ENCODE assay signal across 39 cellular contexts in the genomic region with DNA sequence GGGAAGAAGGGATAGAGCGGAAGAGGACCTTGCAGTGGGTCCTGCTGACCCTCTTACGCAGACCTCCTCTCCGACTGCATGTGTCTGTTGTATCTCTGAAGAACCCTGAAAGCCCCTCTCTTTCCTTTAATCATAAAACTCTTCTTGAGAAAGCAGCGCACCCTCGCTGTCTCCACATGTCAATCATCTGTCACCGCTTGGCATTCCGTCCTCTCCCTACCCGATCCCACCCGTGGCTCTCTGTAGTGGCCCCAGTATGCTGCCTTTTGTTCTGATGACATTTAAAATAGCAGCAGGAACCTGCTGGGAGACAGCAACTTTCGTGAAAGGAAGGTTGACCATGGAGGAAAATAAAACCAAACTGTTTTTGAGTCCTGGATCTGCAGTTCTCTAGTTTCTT.
"Had no signal": no experiment of that assay in that cellular context is flagged by ENCODE, and none has a peak within 500 bp of the region (broad histone marks: within the 10 kb centered on the region; RNA-seq: fewer than 3 reads in every experiment).

No MANE protein-coding gene starts in this region.

- H3K27ac ChIP-seq: adrenal gland, ascending aorta, body of pancreas, brain microvascular endothelial cell, breast epithelium, cardiac muscle cell had no signal

- H3K4me3 Mint-ChIP-seq: activated naive CD4-positive, alpha-beta T cell treated with anti-CD3 and anti-CD28 coated beads for 36 hours; activated naive CD4-positive, alpha-beta T cell treated with anti-CD3 and anti-CD28 coated beads, Interleukin-2, amount 10 ng/mL, durations not matched to agents 7 days and 5 days; activated naive CD4-positive, alpha-beta T cell treated with anti-CD3 and anti-CD28 coated beads, Interleukin-2, amount 50 U/mL, for 24 hours; activated naive CD8-positive, alpha-beta T cell; activated naive CD8-positive, alpha-beta T cell treated with anti-CD3 and anti-CD28 coated beads for 36 hours; activated naive CD8-positive, alpha-beta T cell treated with anti-CD3 and anti-CD28 coated beads, Interleukin-2, amount 10 ng/mL, durations not matched to agents 7 days and 5 days; activated naive CD8-positive, alpha-beta T cell treated with anti-CD3 and anti-CD28 coated beads, Interleukin-2, amount 50 U/mL, for 24 hours; activated T-cell treated with anti-CD3 and anti-CD28 coated beads, Interleukin-2, amount 50 U/mL, for 24 hours; activated T-cell treated with anti-CD3 and anti-CD28 coated beads, Interleukin-2, amount 50 U/mL, for 4 hours; activated T-cell treated with anti-CD3 and anti-CD28 coated beads, Interleukin-2, amount 50 U/mL, for 72 hours; activated T-helper 1 cell treated with anti-CD3 and anti-CD28 coated beads, Interleukin-12 subunit alpha, Interleukin-12 subunit beta, Interleukin-2, Interleukin-4 antibody, amounts not matched to agents 30 ng/mL and 10 ng/mL and 1 ng/mL, durations not matched to agents 14 hours and 24 hours and 36 hours; activated T-helper 17 cell treated with anti-CD3 and anti-CD28 coated beads, Interleukin-2, amount 50 U/mL, for 72 hours; brain; central memory CD8-positive, alpha-beta T cell had no signal

- H3K9me3 Mint-ChIP-seq: activated naive CD4-positive, alpha-beta T cell treated with anti-CD3 and anti-CD28 coated beads, Interleukin-2, amount 50 U/mL, for 24 hours; activated naive CD4-positive, alpha-beta T cell treated with anti-CD3 and anti-CD28 coated beads, Interleukin-2, amount 50 U/mL, for 72 hours; activated naive CD8-positive, alpha-beta T cell treated with anti-CD3 and anti-CD28 coated beads for 36 hours; activated naive CD8-positive, alpha-beta T cell treated with anti-CD3 and anti-CD28 coated beads, Interleukin-2, amount 10 ng/mL, durations not matched to agents 7 days and 5 days; activated naive CD8-positive, alpha-beta T cell treated with anti-CD3 and anti-CD28 coated beads, Interleukin-2, amount 50 U/mL, for 24 hours; activated T-cell treated with anti-CD3 and anti-CD28 coated beads, Interleukin-2, amount 50 U/mL, for 24 hours; activated T-cell treated with anti-CD3 and anti-CD28 coated beads, Interleukin-2, amount 50 U/mL, for 4 hours; activated T-cell treated with anti-CD3 and anti-CD28 coated beads, Interleukin-2, amount 50 U/mL, for 72 hours; activated T-helper 1 cell treated with anti-CD3 and anti-CD28 coated beads, Interleukin-12 subunit alpha, Interleukin-12 subunit beta, Interleukin-2, Interleukin-4 antibody, amounts not matched to agents 30 ng/mL and 10 ng/mL and 1 ng/mL, durations not matched to agents 14 hours and 24 hours and 36 hours; activated T-helper 17 cell treated with anti-CD3 and anti-CD28 coated beads, Interleukin-2, amount 50 U/mL, for 72 hours; activated T-helper 2 cell treated with anti-CD3 and anti-CD28 coated beads, Interferon-gamma antibody, Interleukin-2, Interleukin-4, amounts not matched to agents 10 μg/mL and 5 μg/mL and 100 μg/mL, durations not matched to agents 14 hours and 24 hours and 36 hours; central memory CD8-positive, alpha-beta T cell had no signal

- H3K4me3 ChIP-seq: adrenal gland, ascending aorta, body of pancreas, breast epithelium, cardiac muscle cell had no signal

- DNase-seq: activated effector memory CD4-positive, alpha-beta T cell treated with anti-CD3 and anti-CD28 coated beads, Interleukin-2, amount 50 U/mL, for 16 hours; activated effector memory CD4-positive, alpha-beta T cell treated with Interleukin-2 at 50 U/mL for 16 hours; activated gamma-delta T cell; activated gamma-delta T cell treated with Interleukin-2 at 50 U/mL for 16 hours; activated naive CD4-positive, alpha-beta T cell; activated naive CD4-positive, alpha-beta T cell treated with anti-CD3 and anti-CD28 coated beads for 36 hours; activated naive CD4-positive, alpha-beta T cell treated with anti-CD3 and anti-CD28 coated beads, Interleukin-2, amount 10 ng/mL, durations not matched to agents 7 days and 5 days; activated naive CD4-positive, alpha-beta T cell treated with anti-CD3 and anti-CD28 coated beads, Interleukin-2, amount 50 U/mL, for 16 hours; activated naive CD4-positive, alpha-beta T cell treated with Interleukin-2 at 50 U/mL for 16 hours; activated naive CD8-positive, alpha-beta T cell treated with anti-CD3 and anti-CD28 coated beads for 36 hours; activated naive CD8-positive, alpha-beta T cell treated with anti-CD3 and anti-CD28 coated beads, Interleukin-2, amount 10 ng/mL, durations not matched to agents 7 days and 5 days; activated naive CD8-positive, alpha-beta T cell treated with anti-CD3 and anti-CD28 coated beads, Interleukin-2, amount 50 U/mL, for 24 hours; activated T-cell treated with anti-CD3 and anti-CD28 coated beads for 4 hours; activated T-cell treated with anti-CD3 and anti-CD28 coated beads, Interleukin-2, amount 50 U/mL, for 1 hour; activated T-cell treated with anti-CD3 and anti-CD28 coated beads, Interleukin-2, amount 50 U/mL, for 24 hours; activated T-cell treated with anti-CD3 and anti-CD28 coated beads, Interleukin-2, amount 50 U/mL, for 4 hours; activated T-cell treated with anti-CD3 and anti-CD28 coated beads, Interleukin-2, amount 50 U/mL, for 48 hours; activated T-cell treated with anti-CD3 and anti-CD28 coated beads, Interleukin-2, amount 50 U/mL, for 72 hours; adrenal gland; amniotic stem cell; amygdala; anterior cingulate cortex; aorta; body of pancreas; brain microvascular endothelial cell; caudate nucleus; central memory CD4-positive, alpha-beta T cell; cerebellar nuclear complex had no signal

- H3K4me1 Mint-ChIP-seq: activated naive CD4-positive, alpha-beta T cell treated with anti-CD3 and anti-CD28 coated beads, Interleukin-2, amount 10 ng/mL, durations not matched to agents 7 days and 5 days; activated naive CD4-positive, alpha-beta T cell treated with anti-CD3 and anti-CD28 coated beads, Interleukin-2, amount 50 U/mL, for 24 hours; activated naive CD8-positive, alpha-beta T cell treated with anti-CD3 and anti-CD28 coated beads for 36 hours; activated naive CD8-positive, alpha-beta T cell treated with anti-CD3 and anti-CD28 coated beads, Interleukin-2, amount 10 ng/mL, durations not matched to agents 7 days and 5 days; activated naive CD8-positive, alpha-beta T cell treated with anti-CD3 and anti-CD28 coated beads, Interleukin-2, amount 50 U/mL, for 24 hours; activated T-helper 17 cell treated with anti-CD3 and anti-CD28 coated beads, Interleukin-2, amount 50 U/mL, for 72 hours; central memory CD8-positive, alpha-beta T cell had no signal

- H3K27ac Mint-ChIP-seq: activated naive CD4-positive, alpha-beta T cell treated with anti-CD3 and anti-CD28 coated beads for 36 hours; activated naive CD4-positive, alpha-beta T cell treated with anti-CD3 and anti-CD28 coated beads, Interleukin-2, amount 10 ng/mL, durations not matched to agents 7 days and 5 days; activated naive CD4-positive, alpha-beta T cell treated with anti-CD3 and anti-CD28 coated beads, Interleukin-2, amount 50 U/mL, for 24 hours; activated naive CD4-positive, alpha-beta T cell treated with anti-CD3 and anti-CD28 coated beads, Interleukin-2, amount 50 U/mL, for 72 hours; activated naive CD8-positive, alpha-beta T cell; activated naive CD8-positive, alpha-beta T cell treated with anti-CD3 and anti-CD28 coated beads for 36 hours; activated naive CD8-positive, alpha-beta T cell treated with anti-CD3 and anti-CD28 coated beads, Interleukin-2, amount 10 ng/mL, durations not matched to agents 7 days and 5 days; activated naive CD8-positive, alpha-beta T cell treated with anti-CD3 and anti-CD28 coated beads, Interleukin-2, amount 50 U/mL, for 24 hours; activated T-cell treated with anti-CD3 and anti-CD28 coated beads, Interleukin-2, amount 50 U/mL, for 24 hours; activated T-cell treated with anti-CD3 and anti-CD28 coated beads, Interleukin-2, amount 50 U/mL, for 72 hours; activated T-helper 1 cell treated with anti-CD3 and anti-CD28 coated beads, Interleukin-12 subunit alpha, Interleukin-12 subunit beta, Interleukin-2, Interleukin-4 antibody, amounts not matched to agents 30 ng/mL and 10 ng/mL and 1 ng/mL, durations not matched to agents 14 hours and 24 hours and 36 hours; activated T-helper 17 cell treated with anti-CD3 and anti-CD28 coated beads, Interleukin-2, amount 50 U/mL, for 72 hours; activated T-helper 2 cell treated with anti-CD3 and anti-CD28 coated beads, Interferon-gamma antibody, Interleukin-2, Interleukin-4, amounts not matched to agents 10 μg/mL and 5 μg/mL and 100 μg/mL, durations not matched to agents 14 hours and 24 hours and 36 hours; brain had no signal

- H3K4me1 ChIP-seq: adrenal gland, ascending aorta, body of pancreas, breast epithelium had no signal

- H3K9me3 ChIP-seq: adrenal gland, ascending aorta, body of pancreas had no signal

- H3K27me3 ChIP-seq: adrenal gland, ascending aorta, body of pancreas, brain microvascular endothelial cell, cardiac muscle cell had no signal

- ATAC-seq: activated naive CD4-positive, alpha-beta T cell treated with anti-CD3 and anti-CD28 coated beads, Interleukin-2, amount 50 U/mL, for 72 hours; activated naive CD8-positive, alpha-beta T cell treated with anti-CD3 and anti-CD28 coated beads, Interleukin-2, amount 50 U/mL, for 24 hours; activated T-cell treated with anti-CD3 and anti-CD28 coated beads, Interleukin-2, amount 50 U/mL, for 4 hours; activated T-cell treated with anti-CD3 and anti-CD28 coated beads, Interleukin-2, amount 50 U/mL, for 72 hours; activated T-helper 17 cell treated with anti-CD3 and anti-CD28 coated beads, Interleukin-2, amount 50 U/mL, for 72 hours; body of pancreas had no signal

- H3K36me3 ChIP-seq: adrenal gland, ascending aorta, brain microvascular endothelial cell, breast epithelium, cardiac muscle cell had no signal

- H3K27me3 Mint-ChIP-seq: activated naive CD4-positive, alpha-beta T cell treated with anti-CD3 and anti-CD28 coated beads, Interleukin-2, amount 10 ng/mL, durations not matched to agents 7 days and 5 days; activated naive CD4-positive, alpha-beta T cell treated with anti-CD3 and anti-CD28 coated beads, Interleukin-2, amount 50 U/mL, for 24 hours; activated naive CD8-positive, alpha-beta T cell; activated naive CD8-positive, alpha-beta T cell treated with anti-CD3 and anti-CD28 coated beads for 36 hours; activated naive CD8-positive, alpha-beta T cell treated with anti-CD3 and anti-CD28 coated beads, Interleukin-2, amount 10 ng/mL, durations not matched to agents 7 days and 5 days; activated naive CD8-positive, alpha-beta T cell treated with anti-CD3 and anti-CD28 coated beads, Interleukin-2, amount 50 U/mL, for 24 hours; activated T-cell treated with anti-CD3 and anti-CD28 coated beads, Interleukin-2, amount 50 U/mL, for 24 hours; activated T-helper 17 cell treated with anti-CD3 and anti-CD28 coated beads, Interleukin-2, amount 50 U/mL, for 72 hours; central memory CD8-positive, alpha-beta T cell had no signal

- H3K36me3 Mint-ChIP-seq: activated naive CD4-positive, alpha-beta T cell treated with anti-CD3 and anti-CD28 coated beads, Interleukin-2, amount 10 ng/mL, durations not matched to agents 7 days and 5 days; activated naive CD4-positive, alpha-beta T cell treated with anti-CD3 and anti-CD28 coated beads, Interleukin-2, amount 50 U/mL, for 24 hours; activated naive CD4-positive, alpha-beta T cell treated with anti-CD3 and anti-CD28 coated beads, Interleukin-2, amount 50 U/mL, for 72 hours; activated naive CD8-positive, alpha-beta T cell; activated naive CD8-positive, alpha-beta T cell treated with anti-CD3 and anti-CD28 coated beads for 36 hours; activated naive CD8-positive, alpha-beta T cell treated with anti-CD3 and anti-CD28 coated beads, Interleukin-2, amount 10 ng/mL, durations not matched to agents 7 days and 5 days; brain had no signal
